ENCODE assay signal across 1 cellular context in genomic region chr22:40341604-40342003, GRCh38.
TF ChIP-seq lines count a peak whose summit lies in the region.

No MANE protein-coding gene starts in this region.

TF ChIP-seq in WTC11, 78 proteins besides CTCF, POLR2A, EP300 and RAD21 (continued from another document):
- no peak for TF ChIP-seq ZNF532 (CRISPR knock-in tag; IDR thresholded peaks at IDR 0.05; ENCODE audit: borderline replicate concordance)
- TF ChIP-seq NR3C1 (CRISPR knock-in tag; conservative IDR thresholded peaks at IDR 0.05; ENCODE audit: low read depth), result no peak
